Comparison of ENCODE assay signal across 1 cellular context in genomic region chr1:232950197-232950918, GRCh38.
TF ChIP-seq lines count a peak whose summit lies in the region.

TSS of gene NTPCR (plus strand) at chr1:232950611. CDS start at chr1:232950711, 100 bp downstream.

TF ChIP-seq in K562, 482 proteins besides CTCF, POLR2A, EP300 and RAD21 (continued from another document and continues in another):
- no peak for TF ChIP-seq HINFP (tag; conservative IDR thresholded peaks at IDR 0.05; ENCODE audit: low read depth)
- no peak for TF ChIP-seq ZNF57 (CRISPR knock-in tag; IDR thresholded peaks at IDR 0.05)
- no peak for TF ChIP-seq HDAC3 (IDR thresholded peaks at IDR 0.05; ENCODE audit: borderline replicate concordance, partially characterized antibody)
- no peak for TF ChIP-seq JUNB (CRISPR knock-in tag; conservative IDR thresholded peaks at IDR 0.05)
- TF ChIP-seq E2F4 (CRISPR knock-in tag; IDR thresholded peaks at IDR 0.05; ENCODE audit: low read depth) = no peak
- no peak for TF ChIP-seq IRF2 (CRISPR knock-in tag; IDR thresholded peaks at IDR 0.05)
- no peak for TF ChIP-seq DLX4 (CRISPR knock-in tag; IDR thresholded peaks at IDR 0.05)
- 0 out of 2 replicates have a peak, but pooled peaks have one; percentile 23 for TF ChIP-seq KLF10 (CRISPR knock-in tag; IDR thresholded peaks at IDR 0.05)
- TF ChIP-seq SNAPC5 (CRISPR knock-in tag; IDR thresholded peaks at IDR 0.05) = no peak
- no peak for TF ChIP-seq TFAM (CRISPR knock-in tag; conservative IDR thresholded peaks at IDR 0.05)
- no peak for TF ChIP-seq ZMIZ1 (IDR thresholded peaks at IDR 0.05; ENCODE audit: low read depth in 2 of 2, low read length in 2 of 2)
- TF ChIP-seq NKRF (IDR thresholded peaks at IDR 0.05; ENCODE audit: borderline replicate concordance) = no peak
- TF ChIP-seq TAF1 (IDR thresholded peaks at IDR 0.05; ENCODE audit: control insufficient read depth, extremely low read depth, insufficient read depth, low read length, severe bottlenecking) = peak; percentile 83
- TF ChIP-seq ZNF354B (CRISPR knock-in tag; IDR thresholded peaks at IDR 0.05) = no peak
- peak; percentile 63 for TF ChIP-seq CXXC5 (CRISPR knock-in tag; IDR thresholded peaks at IDR 0.05)
- TF ChIP-seq MED1 (CRISPR knock-in tag; IDR thresholded peaks at IDR 0.05; ENCODE audit: borderline replicate concordance) = no peak
- no peak for TF ChIP-seq ZNF830 (CRISPR knock-in tag; IDR thresholded peaks at IDR 0.05)
- TF ChIP-seq FOSL1 (tag; conservative IDR thresholded peaks at IDR 0.05) = no peak
- TF ChIP-seq POLR2AphosphoS5 (IDR thresholded peaks at IDR 0.05; ENCODE audit: control insufficient read depth, insufficient read depth, low read depth, low read length) = peak; percentile 84
- no peak for TF ChIP-seq ZNF592 (IDR thresholded peaks at IDR 0.05)
- TF ChIP-seq PCBP1 (IDR thresholded peaks at IDR 0.05; ENCODE audit: low read depth, low read length, poor library complexity, severe bottlenecking) = no peak
- TF ChIP-seq SETDB1 (IDR thresholded peaks at IDR 0.05; ENCODE audit: low read length) = no peak
- TF ChIP-seq BRCA1 (IDR thresholded peaks at IDR 0.05) = no peak
- TF ChIP-seq BRCA1 (CRISPR knock-in tag; IDR thresholded peaks at IDR 0.05) = no peak
- no peak for TF ChIP-seq HMG20A (CRISPR knock-in tag; conservative IDR thresholded peaks at IDR 0.05)
- no peak for TF ChIP-seq NELFE (IDR thresholded peaks at IDR 0.05; ENCODE audit: insufficient read depth, insufficient read length)
- TF ChIP-seq HMBOX1 (IDR thresholded peaks at IDR 0.05) = no peak
- TF ChIP-seq ZNF165 (CRISPR knock-in tag; IDR thresholded peaks at IDR 0.05; ENCODE audit: borderline replicate concordance) = no peak
- TF ChIP-seq HDAC6 (IDR thresholded peaks at IDR 0.05; ENCODE audit: low read depth, low read length) = no peak
- TF ChIP-seq TSHZ1 (CRISPR knock-in tag; IDR thresholded peaks at IDR 0.05) = no peak
- TF ChIP-seq HMGXB4 (CRISPR knock-in tag; IDR thresholded peaks at IDR 0.05) = no peak; the same call in 1 of the 2 replicates
- no peak for TF ChIP-seq ATF2 (CRISPR knock-in tag; IDR thresholded peaks at IDR 0.05)
- TF ChIP-seq SPI1 (IDR thresholded peaks at IDR 0.05; ENCODE audit: borderline replicate concordance, low read depth, low read length) = no peak
- TF ChIP-seq THRAP3 (IDR thresholded peaks at IDR 0.05; ENCODE audit: borderline replicate concordance) = no peak
- TF ChIP-seq ZNF121 (CRISPR knock-in tag; conservative IDR thresholded peaks at IDR 0.05) = no peak
- 0 out of 2 replicates have a peak, but pooled peaks have one; percentile 54 for TF ChIP-seq NFRKB (IDR thresholded peaks at IDR 0.05; ENCODE audit: low read depth)
- TF ChIP-seq ZNF644 (tag; IDR thresholded peaks at IDR 0.05; ENCODE audit: low read depth) = no peak
- TF ChIP-seq GABPB1 (CRISPR knock-in tag; IDR thresholded peaks at IDR 0.05) = peak; percentile 87
